ENCODE assay signal across 8 cellular contexts in genomic region chr3:150603888-150604319, GRCh38. TPM values are rescaled to one million over a fixed set of nuclear protein-coding genes. Genes with fewer than 3 reads are reported as not detected.
DNase-seq lines count a peak whose midpoint lies in the region; ATAC-seq, FAIRE-seq and TF ChIP-seq lines count a peak whose summit lies in the region.

No MANE protein-coding gene starts in this region.

- H3K4me1 ChIP-seq in DOHH2 (ENCODE audit: control insufficient read depth, low read length) (peaks cover 59% of the 10 kb centered on the region), astrocyte (ENCODE audit: insufficient read depth, low read length) (peaks cover 27% of the 10 kb centered on the region)

- H3K9ac ChIP-seq in astrocyte (ENCODE audit: low read length): peak overlapping the region; percentile 98

- ATAC-seq in left colon (peak; percentile 13), HG03354 (IDR thresholded peaks at IDR 0.05; ENCODE audit: poor library complexity, severe bottlenecking, unreplicated experiment) (no peak)

- H3K4me1 Mint-ChIP-seq in IgD-negative memory B cell (peaks cover 58 to 74% (median 71%) of the 10 kb centered on the region in 3 donors), astrocyte (ENCODE audit: low read depth, unreplicated experiment) (peaks cover 31% of the 10 kb centered on the region)

- H3K27ac Mint-ChIP-seq in IgD-negative memory B cell: peak overlapping the region; percentile 96 to 100 (median 99)
- peak overlapping the region; percentile 87 for H3K27ac Mint-ChIP-seq in astrocyte (ENCODE audit: unreplicated experiment)

- H3K4me3 Mint-ChIP-seq in IgD-negative memory B cell: peak overlapping the region; percentile 96 to 98 (median 98)
- H3K4me3 Mint-ChIP-seq in astrocyte (ENCODE audit: unreplicated experiment): peak overlapping the region; percentile 98

- H2AFZ ChIP-seq in astrocyte (ENCODE audit: low read depth, low read length): peak overlapping the region; percentile 45

- H3K9me3 Mint-ChIP-seq in IgD-negative memory B cell (no peaks in the 10 kb centered on the region), astrocyte (ENCODE audit: unreplicated experiment) (no peaks in the 10 kb centered on the region)

- H3F3A ChIP-seq in DOHH2 (ENCODE audit: control insufficient read depth, insufficient read depth): peaks cover 18% of the 10 kb centered on the region

- peak overlapping the region; percentile 90 for H3K4me2 ChIP-seq in DOHH2 (ENCODE audit: low read length)
- peak overlapping the region; percentile 90 for H3K4me2 ChIP-seq in astrocyte (ENCODE audit: low read length)

- H3K36me3 ChIP-seq in DOHH2 (ENCODE audit: control insufficient read depth, low read length): peaks cover 62% of the 10 kb centered on the region
- peaks cover 2% of the 10 kb centered on the region for H3K36me3 ChIP-seq in astrocyte (ENCODE audit: insufficient read depth, low read length)

- DNase-seq in astrocyte (ENCODE audit: low read depth): no peak
- DNase-seq in left colon: no peak
- peak; percentile 53 for DNase-seq in superior temporal gyrus (ENCODE audit: extremely low spot score)
- no peak for DNase-seq in NOMO-1 (lab: John Stamatoyannopoulos, UW; ENCODE audit: unreplicated experiment in 2 of 2)
- no peak for DNase-seq in mesenteric fat pad (ENCODE audit: low spot score)

- H4K20me1 ChIP-seq in DOHH2 (ENCODE audit: control insufficient read depth, insufficient read depth, low read depth, low read length): peaks cover 24% of the 10 kb centered on the region
- H4K20me1 ChIP-seq in astrocyte (ENCODE audit: insufficient read depth, low read length): peaks cover 52% of the 10 kb centered on the region

- no peaks in the 10 kb centered on the region for H3K9me3 ChIP-seq in DOHH2 (ENCODE audit: control insufficient read depth, insufficient read depth, low read length)
- no peaks in the 10 kb centered on the region for H3K9me3 ChIP-seq in astrocyte (ENCODE audit: insufficient read depth, low read depth, low read length)

- H3K9me2 ChIP-seq in DOHH2 (replicated peaks; ENCODE audit: control insufficient read depth, low read length): no peaks in the 10 kb centered on the region

- no peaks in the 10 kb centered on the region for H3K27me3 ChIP-seq in DOHH2 (ENCODE audit: control insufficient read depth, low read length)
- no peaks in the 10 kb centered on the region for H3K27me3 ChIP-seq in astrocyte (ENCODE audit: insufficient read depth, low read length)

- FAIRE-seq in astrocyte (lab: Jason Lieb, UNC): no peak

- intact Hi-C loops in left colon (cut with DNase I, micrococcal nuclease): no loop called here

- H3K27ac ChIP-seq in DOHH2 (ENCODE audit: low read depth, low read length) (peak overlapping the region; percentile 91), astrocyte (ENCODE audit: low read depth, low read length) (peak overlapping the region; percentile 91)

- H3K36me3 Mint-ChIP-seq in IgD-negative memory B cell: peaks cover 2% of the 10 kb centered on the region
- peaks cover 2% of the 10 kb centered on the region for H3K36me3 Mint-ChIP-seq in astrocyte (ENCODE audit: low read depth, unreplicated experiment)

- peaks cover 99% of the 10 kb centered on the region for H3K79me2 ChIP-seq in DOHH2 (ENCODE audit: control insufficient read depth, low read length)
- peaks cover 71% of the 10 kb centered on the region for H3K79me2 ChIP-seq in astrocyte (ENCODE audit: insufficient read depth, low read length)

- peak overlapping the region; percentile 87 for H3K4me3 ChIP-seq in DOHH2 (ENCODE audit: low read length)
- H3K4me3 ChIP-seq in astrocyte (ENCODE audit: insufficient read depth, low read depth, low read length): peak overlapping the region; percentile 95

- H3K27me3 Mint-ChIP-seq in IgD-negative memory B cell (no peaks in the 10 kb centered on the region), astrocyte (ENCODE audit: low read depth, unreplicated experiment) (no peaks in the 10 kb centered on the region)

- no peak for TF ChIP-seq CTCF in DOHH2 (IDR thresholded peaks at IDR 0.05; ENCODE audit: low read depth, low read length, poor library complexity, severe bottlenecking)
- no peak for TF ChIP-seq CTCF in astrocyte (IDR thresholded peaks at IDR 0.05; ENCODE audit: insufficient read depth, low read depth, low read length)

RNA-seq across cellular contexts. Expression of gene SELENOT, which starts 0.8 kb away (rescaled TPM):
- 213 TPM for polyA plus RNA-seq in IgD-negative memory B cell
- total RNA-seq in astrocyte (130 and 132 TPM in 2 replicates), left colon (100 to 1,000 TPM in 1 of 2 donors, 10 to 100 TPM in 1; 90.9 to 100 TPM), mesenteric fat pad (104 TPM)

RNA-seq across cellular contexts. Expression of gene EIF2A, which starts 57.3 kb away (rescaled TPM):
- polyA plus RNA-seq in IgD-negative memory B cell: 34.1 TPM
- total RNA-seq in astrocyte (64.2 and 69.9 TPM in 2 replicates), left colon (10 to 100 TPM; 56.7 to 72.2 TPM), mesenteric fat pad (77.2 TPM)

RNA-seq across cellular contexts. Expression of gene SERP1, which starts 57.6 kb away (rescaled TPM):
- 120 TPM for polyA plus RNA-seq in IgD-negative memory B cell
- total RNA-seq in astrocyte (119 and 131 TPM in 2 replicates), left colon (100 to 1,000 TPM in 1 of 2 donors, 10 to 100 TPM in 1; 85.0 to 104 TPM), mesenteric fat pad (85.2 TPM)
